Comparison of ENCODE assay signal across 1 cellular context in the genomic region with DNA sequence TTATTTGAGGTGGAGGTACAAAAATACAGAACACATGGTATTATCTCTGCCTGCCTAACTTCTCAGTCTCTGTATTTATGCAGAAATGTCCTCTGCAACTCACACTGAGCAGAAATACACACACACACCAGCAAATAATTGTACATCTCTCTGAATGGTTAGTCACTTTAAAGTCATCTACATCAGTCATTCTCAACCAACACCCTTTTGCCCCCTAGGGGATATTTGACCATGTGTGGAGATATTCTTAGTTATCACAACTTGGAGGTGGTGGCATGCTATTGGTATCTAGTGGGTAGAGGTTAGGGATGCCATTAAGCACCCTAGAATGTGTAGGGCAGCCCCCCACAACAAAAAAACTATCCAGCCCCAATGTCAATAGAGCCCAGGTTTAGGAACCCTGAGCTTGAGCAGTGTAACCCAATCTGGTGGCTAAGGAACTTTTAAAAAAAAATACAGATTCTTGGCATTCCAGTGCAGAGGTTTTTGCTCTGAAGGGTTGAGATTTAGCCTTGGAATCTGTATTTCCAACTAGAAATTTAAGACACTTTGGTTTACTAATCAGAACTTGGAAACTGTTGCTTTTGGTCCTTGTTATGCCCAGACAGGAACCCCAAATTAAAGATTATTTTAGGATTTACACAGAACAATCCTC.
TF ChIP-seq lines count a peak whose summit lies in the region.

No MANE protein-coding gene starts in this region.

TF ChIP-seq in HepG2, 621 proteins besides CTCF, POLR2A, EP300 and RAD21:
- TF ChIP-seq, protein P1, sequence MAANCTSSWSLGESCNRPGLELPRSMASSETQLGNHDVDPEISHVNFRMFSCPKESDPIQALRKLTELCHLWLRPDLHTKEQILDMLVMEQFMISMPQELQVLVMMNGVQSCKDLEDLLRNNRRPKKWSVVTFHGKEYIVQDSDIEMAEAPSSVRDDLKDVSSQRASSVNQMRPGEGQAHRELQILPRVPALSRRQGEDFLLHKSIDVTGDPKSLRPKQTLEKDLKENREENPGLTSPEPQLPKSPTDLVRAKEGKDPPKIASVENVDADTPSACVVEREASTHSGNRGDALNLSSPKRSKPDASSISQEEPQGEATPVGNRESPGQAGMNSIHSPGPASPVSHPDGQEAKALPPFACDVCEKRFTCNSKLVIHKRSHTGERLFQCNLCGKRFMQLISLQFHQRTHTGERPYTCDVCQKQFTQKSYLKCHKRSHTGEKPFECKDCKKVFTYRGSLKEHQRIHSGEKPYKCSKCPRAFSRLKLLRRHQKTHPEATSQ (CRISPR knock-in tag; IDR thresholded peaks at IDR 0.05; ENCODE audit: borderline replicate concordance): no peak
- TF ChIP-seq HNF1B (CRISPR knock-in tag; IDR thresholded peaks at IDR 0.05) (no peak), CREM (IDR thresholded peaks at IDR 0.05) (no peak), CREM (CRISPR knock-in tag; IDR thresholded peaks at IDR 0.05) (no peak), ELF1 (CRISPR knock-in tag; IDR thresholded peaks at IDR 0.05) (no peak)
